In the genomic region with DNA sequence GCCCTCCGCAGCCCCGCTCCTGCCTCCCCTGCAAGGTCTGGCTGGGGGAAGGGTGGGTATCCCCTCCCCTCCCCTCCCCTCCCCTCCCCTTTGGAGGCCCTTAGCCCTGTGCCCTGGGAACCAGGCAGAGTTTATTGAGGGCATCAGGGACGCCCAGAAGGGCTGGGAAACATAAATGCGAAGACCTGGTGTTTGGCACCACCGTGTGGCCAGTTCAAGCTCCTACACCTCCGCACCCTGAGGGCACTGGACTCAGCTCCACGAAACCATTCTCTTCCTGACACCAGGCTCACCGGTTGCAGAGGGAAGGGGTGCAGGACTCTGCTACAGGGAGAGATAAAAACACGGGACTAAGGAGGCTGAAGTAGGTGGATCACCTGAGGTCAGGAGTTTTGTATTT, we compare ENCODE assay signal across 9 cellular contexts. TPM values are rescaled to one million over a fixed set of nuclear protein-coding genes. Genes with fewer than 3 reads are reported as not detected.
DNase-seq lines count a peak whose midpoint lies in the region; ATAC-seq, FAIRE-seq and TF ChIP-seq lines count a peak whose summit lies in the region.
"Had no signal": no experiment of that assay in that cellular context is flagged by ENCODE, and none has a peak within 500 bp of the region (broad histone marks: within the 10 kb centered on the region; RNA-seq: fewer than 3 reads in every experiment).

No MANE protein-coding gene starts in this region.

- H3K36me3 ChIP-seq in parathyroid adenoma (ENCODE audit: control insufficient read depth, insufficient read depth, low read length) (no peaks in the 10 kb centered on the region), vagina (no peaks in the 10 kb centered on the region)

- H3K9ac ChIP-seq in parathyroid adenoma: no peak overlapping the region

- no peaks in the 10 kb centered on the region for H3K79me2 ChIP-seq in parathyroid adenoma

- no peak overlapping the region for H3K4me2 ChIP-seq in parathyroid adenoma (ENCODE audit: low read length)

- H3K27ac ChIP-seq in parathyroid adenoma (no peak overlapping the region), vagina (no peak overlapping the region)

- H3K4me3 Mint-ChIP-seq in activated T-helper 2 cell treated with anti-CD3 and anti-CD28 coated beads, Interferon-gamma antibody, Interleukin-2, Interleukin-4, amounts not matched to agents 10 μg/mL and 5 μg/mL and 100 μg/mL, durations not matched to agents 14 hours and 24 hours and 36 hours (ENCODE audit: low read depth): no peak overlapping the region

- H3K9me3 Mint-ChIP-seq in activated T-helper 2 cell treated with anti-CD3 and anti-CD28 coated beads, Interferon-gamma antibody, Interleukin-2, Interleukin-4, amounts not matched to agents 10 μg/mL and 5 μg/mL and 100 μg/mL, durations not matched to agents 14 hours and 24 hours and 36 hours: peaks cover 8% of the 10 kb centered on the region

- FAIRE-seq in HTR-8/SVneo (lab: Jason Lieb, UNC): peak; percentile 33

- no peak overlapping the region for H3K4me3 ChIP-seq in parathyroid adenoma (ENCODE audit: low read depth, low read length)
- H3K4me3 ChIP-seq in vagina: no peak overlapping the region

- peak; percentile 8 for DNase-seq in DMS 273 treated with DMSO at 0.1 percent for 48 hours (lab: John Stamatoyannopoulos, UW)
- DNase-seq in HTR-8/SVneo (ENCODE audit: insufficient read length, low spot score): peak; percentile 87
- DNase-seq in RPMI8226: peak; percentile 62
- peak; percentile 50 for DNase-seq in activated T-helper 2 cell treated with anti-CD3 and anti-CD28 coated beads, Interferon-gamma antibody, Interleukin-2, Interleukin-4, amounts not matched to agents 10 μg/mL and 5 μg/mL and 100 μg/mL, durations not matched to agents 14 hours and 24 hours and 36 hours (ENCODE audit: low spot score)
- peak; percentile 51 for DNase-seq in foreskin melanocyte
- no peak for DNase-seq in vagina (ENCODE audit: extremely low spot score in 2 of 2)

- no peaks in the 10 kb centered on the region for H3K4me1 ChIP-seq in parathyroid adenoma
- no peaks in the 10 kb centered on the region for H3K4me1 ChIP-seq in vagina

- peaks cover 1% of the 10 kb centered on the region for H3K4me1 Mint-ChIP-seq in activated T-helper 2 cell treated with anti-CD3 and anti-CD28 coated beads, Interferon-gamma antibody, Interleukin-2, Interleukin-4, amounts not matched to agents 10 μg/mL and 5 μg/mL and 100 μg/mL, durations not matched to agents 14 hours and 24 hours and 36 hours (ENCODE audit: low read depth)

- H3K27me3 Mint-ChIP-seq in activated T-helper 2 cell treated with anti-CD3 and anti-CD28 coated beads, Interferon-gamma antibody, Interleukin-2, Interleukin-4, amounts not matched to agents 10 μg/mL and 5 μg/mL and 100 μg/mL, durations not matched to agents 14 hours and 24 hours and 36 hours (ENCODE audit: low read depth): peaks cover 58% of the 10 kb centered on the region

- peaks cover 3% of the 10 kb centered on the region for H3K36me3 Mint-ChIP-seq in activated T-helper 2 cell treated with anti-CD3 and anti-CD28 coated beads, Interferon-gamma antibody, Interleukin-2, Interleukin-4, amounts not matched to agents 10 μg/mL and 5 μg/mL and 100 μg/mL, durations not matched to agents 14 hours and 24 hours and 36 hours (ENCODE audit: low read depth)

- intact Hi-C loops in activated T-helper 2 cell treated with anti-CD3 and anti-CD28 coated beads, Interferon-gamma antibody, Interleukin-2, Interleukin-4, amounts not matched to agents 10 μg/mL and 5 μg/mL and 100 μg/mL, durations not matched to agents 14 hours and 24 hours and 36 hours (cut with micrococcal nuclease): loop anchor here (1.0 kb wide), 1 partner anchor 8 kb away; no protein-coding TSS in a partner anchor
- intact Hi-C loops in vagina (cut with DNase I): no loop called here

- H3K9me3 ChIP-seq in parathyroid adenoma (ENCODE audit: control insufficient read depth, low read length): no peaks in the 10 kb centered on the region
- no peaks in the 10 kb centered on the region for H3K9me3 ChIP-seq in vagina

- H3K27ac Mint-ChIP-seq in activated T-helper 2 cell treated with anti-CD3 and anti-CD28 coated beads, Interferon-gamma antibody, Interleukin-2, Interleukin-4, amounts not matched to agents 10 μg/mL and 5 μg/mL and 100 μg/mL, durations not matched to agents 14 hours and 24 hours and 36 hours: no peak overlapping the region

- TF ChIP-seq CTCF in parathyroid adenoma (IDR thresholded peaks at IDR 0.05): peak; percentile 74
- peak in 2 of 3 experiments; percentile 57 to 61 for TF ChIP-seq CTCF in vagina (IDR thresholded peaks at IDR 0.05)

- no peak for TF ChIP-seq POLR2A in vagina (IDR thresholded peaks at IDR 0.05)

- H2AFZ ChIP-seq in parathyroid adenoma: no peak overlapping the region

- ATAC-seq in HG03571 (IDR thresholded peaks at IDR 0.05; ENCODE audit: unreplicated experiment): no peak

- H3K27me3 ChIP-seq in parathyroid adenoma (ENCODE audit: control insufficient read depth, insufficient read depth, low read length) (no peaks in the 10 kb centered on the region), vagina (no peaks in the 10 kb centered on the region)

RNA-seq across cellular contexts. Expression of a gene that starts 1.0 kb away (rescaled TPM):
- not detected in 2 replicates for total RNA-seq in activated T-helper 2 cell treated with anti-CD3 and anti-CD28 coated beads, Interferon-gamma antibody, Interleukin-2, Interleukin-4, amounts not matched to agents 10 μg/mL and 5 μg/mL and 100 μg/mL, durations not matched to agents 14 hours and 24 hours and 36 hours
- total RNA-seq in vagina: not detected
- total RNA-seq: T-helper 2 cell treated with Interferon-gamma antibody and Interleukin-4, amounts not matched to agents 100 ng/mL and 5 ng/mL, for 36 hours had no signal

RNA-seq across cellular contexts. Expression of a gene that starts 8.3 kb away (rescaled TPM):
- total RNA-seq in activated T-helper 2 cell treated with anti-CD3 and anti-CD28 coated beads, Interferon-gamma antibody, Interleukin-2, Interleukin-4, amounts not matched to agents 10 μg/mL and 5 μg/mL and 100 μg/mL, durations not matched to agents 14 hours and 24 hours and 36 hours: 8.9 and 9.3 TPM in 2 replicates
- total RNA-seq in vagina: 0.74 TPM

Comparison
In these comparisons a context has a peak if more than half of its experiments do, and no peak if none do; other contexts are left out.
1. DNase-seq: peak in DMS 273 treated with DMSO at 0.1 percent for 48 hours (single experiment), HTR-8/SVneo (single experiment), RPMI8226 (single experiment), activated T-helper 2 cell treated with anti-CD3 and anti-CD28 coated beads, Interferon-gamma antibody, Interleukin-2, Interleukin-4, amounts not matched to agents 10 μg/mL and 5 μg/mL and 100 μg/mL, durations not matched to agents 14 hours and 24 hours and 36 hours (single experiment) and foreskin melanocyte (single experiment); none in vagina (0 of 2).